1 cellular context compared by ENCODE assay signal in genomic region chr3:13934315-13934714, GRCh38.
TF ChIP-seq lines count a peak whose summit lies in the region.

No MANE protein-coding gene starts in this region.

TF ChIP-seq in K562, 482 proteins besides CTCF, POLR2A, EP300 and RAD21:
- TF ChIP-seq HCFC1 (IDR thresholded peaks at IDR 0.05; ENCODE audit: low read depth, low read length) (no peak), SMAD3 (CRISPR knock-in tag; conservative IDR thresholded peaks at IDR 0.05) (no peak), ZNF121 (CRISPR knock-in tag; conservative IDR thresholded peaks at IDR 0.05) (no peak), POLR3A (IDR thresholded peaks at IDR 0.05; ENCODE audit: borderline replicate concordance, extremely low read depth, insufficient read depth, insufficient read length) (no peak), ELF2 (CRISPR knock-in tag; IDR thresholded peaks at IDR 0.05) (no peak), TEAD2 (tag; IDR thresholded peaks at IDR 0.05) (no peak), MEF2A (IDR thresholded peaks at IDR 0.05; ENCODE audit: control insufficient read depth, low read depth, low read length) (no peak), MITF (IDR thresholded peaks at IDR 0.05) (no peak), ZNF511 (CRISPR knock-in tag; IDR thresholded peaks at IDR 0.05) (no peak), CREM (IDR thresholded peaks at IDR 0.05; ENCODE audit: low read depth) (no peak), RB1 (IDR thresholded peaks at IDR 0.05; ENCODE audit: low read depth) (no peak), IRF2 (CRISPR knock-in tag; IDR thresholded peaks at IDR 0.05) (no peak), CHCHD3 (CRISPR knock-in tag; IDR thresholded peaks at IDR 0.05) (no peak), AFF1 (IDR thresholded peaks at IDR 0.05; ENCODE audit: low read depth in 1 of 2, partially characterized antibody in 2 of 2) (no peak), ZNF507 (tag; conservative IDR thresholded peaks at IDR 0.05) (no peak), CGGBP1 (CRISPR knock-in tag; IDR thresholded peaks at IDR 0.05) (no peak), ZC3H8 (IDR thresholded peaks at IDR 0.05) (no peak), VEZF1 (CRISPR knock-in tag; IDR thresholded peaks at IDR 0.05) (no peak), EZH2 (IDR thresholded peaks at IDR 0.05; ENCODE audit: borderline replicate concordance, low read depth, low read length) (no peak)
